In genomic region chr14:67837011-67837624, GRCh38 we compare ENCODE assay signal across 8 cellular contexts. TPM values are rescaled to one million over a fixed set of nuclear protein-coding genes. Genes with fewer than 3 reads are reported as not detected.
DNase-seq lines count a peak whose midpoint lies in the region; ATAC-seq and TF ChIP-seq lines count a peak whose summit lies in the region.

No MANE protein-coding gene starts in this region.

- H3K4me1 Mint-ChIP-seq in memory B cell = no peaks in the 10 kb centered on the region

- H3K4me1 ChIP-seq in cardiac muscle cell (ENCODE audit: low read depth) (no peaks in the 10 kb centered on the region), vagina (no peaks in the 10 kb centered on the region)

- H4K20me1 ChIP-seq in SU-DHL-6 (ENCODE audit: low read depth, low read length) = no peaks in the 10 kb centered on the region

- TF ChIP-seq POLR2A in vagina (IDR thresholded peaks at IDR 0.05) = no peak

- H3K36me3 Mint-ChIP-seq in memory B cell = peaks cover 12% of the 10 kb centered on the region

- no peaks in the 10 kb centered on the region for H3K27me3 ChIP-seq in cardiac muscle cell
- H3K27me3 ChIP-seq in MG63 = no peaks in the 10 kb centered on the region
- H3K27me3 ChIP-seq in SU-DHL-6 (ENCODE audit: low read length) = no peaks in the 10 kb centered on the region
- H3K27me3 ChIP-seq in vagina = no peaks in the 10 kb centered on the region

- intact Hi-C loops in Right ventricle myocardium superior (cut with DNase I) = loop anchor here (10.0 kb wide), 1 partner anchor 988 kb away; no protein-coding TSS in a partner anchor
- intact Hi-C loops in vagina (cut with DNase I) = no loop called here

- no peak overlapping the region for H3K9ac ChIP-seq in SU-DHL-6 (ENCODE audit: low read length)

- no peak overlapping the region for H3K4me2 ChIP-seq in SU-DHL-6 (ENCODE audit: low read depth, low read length, poor library complexity, severe bottlenecking)

- DNase-seq in cardiac muscle cell (ENCODE audit: low read depth in 1 of 2, low spot score in 1 of 2) (peak; percentile 71 to 90), Right ventricle myocardium superior (no peak), MG63 (peak; percentile 38), choroid plexus epithelial cell (ENCODE audit: low read depth) (peak; percentile 94), memory B cell (ENCODE audit: low spot score in 2 of 2) (peak; percentile 58), vagina (ENCODE audit: extremely low spot score in 2 of 2) (no peak)

- H3K27ac Mint-ChIP-seq in memory B cell = peak overlapping the region; percentile 33

- H3F3A ChIP-seq in SU-DHL-6 (ENCODE audit: insufficient read depth) = no peaks in the 10 kb centered on the region; the same call in 1 of the 2 replicates

- no peak for ATAC-seq in Right ventricle myocardium superior (ENCODE audit: poor library complexity)
- peak; percentile 71 for ATAC-seq in memory B cell (ENCODE audit: low read depth)
- ATAC-seq in GM21576 (IDR thresholded peaks at IDR 0.05; ENCODE audit: unreplicated experiment) = no peak

- no peak overlapping the region for H3K4me3 Mint-ChIP-seq in memory B cell

- H3K27ac ChIP-seq in cardiac muscle cell = no peak overlapping the region
- no peak overlapping the region for H3K27ac ChIP-seq in SU-DHL-6 (ENCODE audit: low read depth, low read length)
- no peak overlapping the region for H3K27ac ChIP-seq in vagina

- H3K9me2 ChIP-seq in SU-DHL-6 (replicated peaks; ENCODE audit: insufficient read depth, low read length) = no peaks in the 10 kb centered on the region

- H3K4me3 ChIP-seq in cardiac muscle cell (no peak overlapping the region), MG63 (no peak overlapping the region), SU-DHL-6 (ENCODE audit: insufficient read depth, low read length, poor library complexity, severe bottlenecking) (no peak overlapping the region), choroid plexus epithelial cell (ENCODE audit: low read depth, low read length) (no peak overlapping the region), vagina (no peak overlapping the region)

- H3K27me3 Mint-ChIP-seq in memory B cell = no peaks in the 10 kb centered on the region

- H3K36me3 ChIP-seq in cardiac muscle cell (no peaks in the 10 kb centered on the region), MG63 (no peaks in the 10 kb centered on the region), SU-DHL-6 (ENCODE audit: low read length) (peaks cover 9% of the 10 kb centered on the region; the same call in 1 of the 2 replicates), vagina (no peaks in the 10 kb centered on the region)

- H3K9me3 ChIP-seq in cardiac muscle cell (ENCODE audit: low read depth) = no peaks in the 10 kb centered on the region
- no peaks in the 10 kb centered on the region for H3K9me3 ChIP-seq in MG63
- H3K9me3 ChIP-seq in SU-DHL-6 (ENCODE audit: insufficient read depth, low read length) = no peaks in the 10 kb centered on the region
- no peaks in the 10 kb centered on the region for H3K9me3 ChIP-seq in vagina

- H3K9me3 Mint-ChIP-seq in memory B cell = no peaks in the 10 kb centered on the region

- H3K79me2 ChIP-seq in SU-DHL-6 (ENCODE audit: insufficient read depth, low read length) = no peaks in the 10 kb centered on the region

- TF ChIP-seq CTCF in cardiac muscle cell (IDR thresholded peaks at IDR 0.05; ENCODE audit: low read depth, low read length) (peak; percentile 65), SU-DHL-6 (IDR thresholded peaks at IDR 0.05; ENCODE audit: insufficient read depth, low read length, poor library complexity, severe bottlenecking) (peak; percentile 52), choroid plexus epithelial cell (conservative IDR thresholded peaks at IDR 0.05; ENCODE audit: low read depth, low read length) (peak; percentile 70), vagina (IDR thresholded peaks at IDR 0.05) (peak; percentile 30 to 54 (median 50))

- no peak overlapping the region for H2AFZ ChIP-seq in SU-DHL-6 (ENCODE audit: low read depth, low read length, severe bottlenecking)

RNA-seq across cellular contexts. Expression of gene RAD51B, which starts 17.5 kb away (rescaled TPM):
- total RNA-seq in cardiac muscle cell (9.0 and 17.8 TPM in 2 replicates), Right ventricle myocardium superior (2.5 TPM), vagina (28.5 TPM)
- 11.7 and 27.3 TPM in 2 replicates for polyA plus RNA-seq in cardiac muscle cell
- total RNA-seq in MG63 (2014; rRNA removed; shearing (Covaris generic); ENCODE audit: low replicate concordance) = 2.6 and 7.2 TPM in 2 replicates

RNA-seq across cellular contexts. Expression of gene ZFYVE26, which starts 20.7 kb away (rescaled TPM):
- total RNA-seq in cardiac muscle cell (11.6 and 13.3 TPM in 2 replicates), Right ventricle myocardium superior (13.3 TPM), vagina (30.2 TPM)
- 3.6 and 3.9 TPM in 2 replicates for polyA plus RNA-seq in cardiac muscle cell
- total RNA-seq in MG63 (2014; rRNA removed; shearing (Covaris generic); ENCODE audit: low replicate concordance) = 3.3 and 9.7 TPM in 2 replicates

Comparison
In these comparisons a context has a peak if more than half of its experiments do, and no peak if none do; other contexts are left out.
1. DNase-seq: peak in cardiac muscle cell (2 of 2), MG63 (single experiment), choroid plexus epithelial cell (single experiment) and memory B cell (2 of 2); none in Right ventricle myocardium superior (single experiment) and vagina (0 of 2).
2. Peak in every context shown above with its lines, with median percentiles within 50 percentile points of each other: CTCF ChIP-seq.